22 cellular contexts compared by ENCODE assay signal in the genomic region with DNA sequence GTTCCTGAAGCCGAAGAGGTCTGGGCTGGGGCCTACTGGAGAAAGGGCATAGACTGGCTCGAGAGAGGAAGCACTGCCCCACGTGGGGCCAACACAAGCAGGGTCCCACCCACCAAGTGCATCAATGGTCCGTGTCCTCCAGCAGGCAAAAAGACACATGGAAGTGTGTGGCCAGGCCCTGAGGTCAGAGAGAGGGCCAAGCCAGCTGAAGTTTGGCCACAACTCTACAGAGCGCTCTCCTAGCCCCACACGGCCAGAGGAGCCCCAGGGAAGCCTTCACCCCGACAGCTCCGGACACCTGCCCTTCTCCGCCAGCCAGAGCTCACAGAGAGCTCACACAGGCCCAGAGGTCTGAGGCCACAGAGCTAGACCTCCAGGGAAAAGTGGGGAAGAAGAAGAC. TPM values are rescaled to one million over a fixed set of nuclear protein-coding genes. Genes with fewer than 3 reads are reported as not detected.
"Had no signal": no experiment of that assay in that cellular context is flagged by ENCODE, and none has a peak within 500 bp of the region (broad histone marks: within the 10 kb centered on the region; RNA-seq: fewer than 3 reads in every experiment).

No MANE protein-coding gene starts in this region.

- H3K27ac ChIP-seq: KMS-11, Peyer's patch, SJCRH30 had no signal

- DNase-seq: Kasumi-1, MM.1S, NCI-H1092 treated with DMSO at 0.1 percent for 48 hours, NCI-H1436, NCI-H187, NCI-H2029, NCI-H2081 treated with DMSO at 0.1 percent for 48 hours, NCI-H2171, NCI-H226, NCI-H446, NCI-H510A, NCI-H524 treated with DMSO at 0.1 percent for 48 hours, NCI-H69, NCI-H774, PC-3, Peyer's patch, SHP77 treated with DMSO at 0.1 percent for 48 hours, SJCRH30 had no signal

- H3K9me3 ChIP-seq: Peyer's patch, SJCRH30 had no signal

- H3K4me3 ChIP-seq: Peyer's patch, SJCRH30 had no signal

- H3K27me3 ChIP-seq: Peyer's patch, SJCRH30 had no signal

- H3K4me1 ChIP-seq: Peyer's patch, SJCRH30 had no signal

- H3K36me3 ChIP-seq: Peyer's patch, SJCRH30 had no signal

- ATAC-seq: PC-3, Right ventricle myocardium inferior, SK-N-SH treated with all-trans-retinoic acid at 6 μM for 48 hours had no signal

RNA-seq across cellular contexts. Expression of a gene that starts 47.8 kb away (rescaled TPM):
- total RNA-seq: OCI-LY7 had no signal
